In the genomic region with DNA sequence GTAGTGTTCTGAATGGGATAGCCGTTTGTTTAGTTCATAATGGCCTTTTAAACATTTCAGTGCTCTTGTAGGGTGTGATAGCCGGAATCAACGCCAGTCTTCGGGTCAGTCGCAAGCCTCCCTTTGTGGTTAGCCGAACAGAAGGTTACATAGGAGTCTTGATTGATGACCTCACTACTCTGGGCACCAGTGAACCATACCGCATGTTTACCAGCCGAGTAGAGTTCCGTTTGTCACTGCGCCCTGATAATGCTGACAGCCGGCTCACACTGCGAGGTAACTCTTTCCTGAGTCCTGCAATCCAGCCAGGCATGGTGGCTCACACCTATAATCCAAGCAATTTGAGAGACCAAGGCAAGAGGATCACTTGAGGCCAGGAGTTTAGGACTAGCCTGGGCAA, we compare ENCODE assay signal across 1 cellular context.
TF ChIP-seq lines count a peak whose summit lies in the region.

No MANE protein-coding gene starts in this region.

TF ChIP-seq in SK-N-SH treated with all-trans-retinoic acid at 6 μM for 48 hours, 23 proteins besides CTCF, POLR2A, EP300 and RAD21 (continued from another document):
- TF ChIP-seq, protein P1, sequence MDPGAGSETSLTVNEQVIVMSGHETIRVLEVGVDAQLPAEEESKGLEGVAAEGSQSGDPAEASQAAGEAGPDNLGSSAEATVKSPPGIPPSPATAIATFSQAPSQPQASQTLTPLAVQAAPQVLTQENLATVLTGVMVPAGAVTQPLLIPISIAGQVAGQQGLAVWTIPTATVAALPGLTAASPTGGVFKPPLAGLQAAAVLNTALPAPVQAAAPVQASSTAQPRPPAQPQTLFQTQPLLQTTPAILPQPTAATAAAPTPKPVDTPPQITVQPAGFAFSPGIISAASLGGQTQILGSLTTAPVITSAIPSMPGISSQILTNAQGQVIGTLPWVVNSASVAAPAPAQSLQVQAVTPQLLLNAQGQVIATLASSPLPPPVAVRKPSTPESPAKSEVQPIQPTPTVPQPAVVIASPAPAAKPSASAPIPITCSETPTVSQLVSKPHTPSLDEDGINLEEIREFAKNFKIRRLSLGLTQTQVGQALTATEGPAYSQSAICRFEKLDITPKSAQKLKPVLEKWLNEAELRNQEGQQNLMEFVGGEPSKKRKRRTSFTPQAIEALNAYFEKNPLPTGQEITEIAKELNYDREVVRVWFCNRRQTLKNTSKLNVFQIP (CRISPR knock-in tag; IDR thresholded peaks at IDR 0.05; ENCODE audit: borderline replicate concordance, low read depth), result no peak
TF ChIP-seq in SK-N-SH treated with all-trans-retinoic acid at 6 μM for 48 hours: peak in this region for 1.
